ENCODE assay signal across 12 cellular contexts in the genomic region with DNA sequence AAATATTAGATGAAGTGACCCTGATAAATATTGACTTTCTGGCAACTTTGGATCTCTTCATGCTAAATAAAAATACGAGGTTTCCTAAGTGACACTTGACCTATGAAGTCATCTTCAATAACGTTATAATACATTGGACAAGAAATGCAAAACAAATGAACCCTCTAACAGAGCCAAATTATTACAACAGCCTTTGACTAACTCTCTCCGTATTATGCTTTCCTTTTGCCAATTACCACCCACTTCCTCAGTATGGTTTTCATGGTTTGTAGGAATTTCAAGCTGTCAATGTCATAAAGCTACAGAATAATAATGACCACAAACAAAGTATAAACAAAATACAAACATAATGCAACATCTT.
DNase-seq lines count a peak whose midpoint lies in the region; ATAC-seq, FAIRE-seq and TF ChIP-seq lines count a peak whose summit lies in the region.
"Had no signal": no experiment of that assay in that cellular context is flagged by ENCODE, and none has a peak within 500 bp of the region (broad histone marks: within the 10 kb centered on the region; RNA-seq: fewer than 3 reads in every experiment).

No MANE protein-coding gene starts in this region.

- no peak overlapping the region for H3K4ac ChIP-seq in IMR-90 (ENCODE audit: low read depth, low read length)

- no peak overlapping the region for H2AK5ac ChIP-seq in IMR-90 (ENCODE audit: low read depth, low read length)

- H3K9ac ChIP-seq in IMR-90 (ENCODE audit: low read depth, low read length): no peak overlapping the region

- H3K23ac ChIP-seq in IMR-90 (ENCODE audit: low read depth, low read length): no peak overlapping the region

- peak overlapping the region; percentile 36; the same call in 1 of the 2 replicates for H3K4me2 ChIP-seq in IMR-90 (ENCODE audit: low read depth, low read length)

- no peak overlapping the region; the same call in 1 of the 2 replicates for H4K5ac ChIP-seq in IMR-90 (ENCODE audit: low read depth, low read length)

- no peak overlapping the region for H3K14ac ChIP-seq in IMR-90 (replicated peaks; ENCODE audit: low read depth, low read length)

- H3K27me3 ChIP-seq in IMR-90 (ENCODE audit: control insufficient read depth, insufficient read depth, low read length) (no peaks in the 10 kb centered on the region), gastrocnemius medialis (no peaks in the 10 kb centered on the region)

- H3K9me3 ChIP-seq in IMR-90 (ENCODE audit: control insufficient read depth, insufficient read depth, low read length) (no peaks in the 10 kb centered on the region; the same call in 1 of the 2 replicates), gastrocnemius medialis (no peaks in the 10 kb centered on the region)

- no peak overlapping the region for H2BK120ac ChIP-seq in IMR-90 (ENCODE audit: low read depth, low read length)

- FAIRE-seq in endometrium (lab: Jason Lieb, UNC): peak; percentile 68

- BruUV-seq in IMR-90 (replicated peaks; lab: Mats Ljungman, UMichigan): no TSS peak

- TF ChIP-seq RAD21 in IMR-90 (IDR thresholded peaks at IDR 0.05; ENCODE audit: low read length): no peak

- peaks cover 5% of the 10 kb centered on the region; the same call in 1 of the 2 replicates for H3K9me1 ChIP-seq in IMR-90 (ENCODE audit: insufficient read depth, low read length)

- TF ChIP-seq CTCF in IMR-90 (conservative IDR thresholded peaks at IDR 0.05; ENCODE audit: low read depth, low read length) (no peak), gastrocnemius medialis (IDR thresholded peaks at IDR 0.05 in 4 of 5, conservative IDR thresholded peaks at IDR 0.05 in 1 of 5) (no peak)

- peaks cover 5% of the 10 kb centered on the region for H3K4me1 ChIP-seq in IMR-90 (ENCODE audit: control insufficient read depth, insufficient read depth, low read length)
- H3K4me1 ChIP-seq in gastrocnemius medialis: no peaks in the 10 kb centered on the region

- no peak overlapping the region for H3K18ac ChIP-seq in IMR-90 (ENCODE audit: low read depth, low read length)

- H4K91ac ChIP-seq in IMR-90 (ENCODE audit: insufficient read depth, low read depth, low read length): no peak overlapping the region

- H4K8ac ChIP-seq in IMR-90 (ENCODE audit: low read depth in 2 of 2, low read length in 2 of 2): no peak overlapping the region

- dilution Hi-C loops in IMR-90 (cut with HindIII; ENCODE audit: low sequenced_read_pairs, unreplicated experiment): no loop called here

- CTCF ChIA-PET in IMR-90 (lab: Yijun Ruan, JAX): no interaction called here

- in situ Hi-C loops in IMR-90 (cut with MboI; ENCODE audit: low sequenced_read_pairs) (no loop called here), gastrocnemius medialis (cut with MboI; ENCODE audit: low sequenced_read_pairs in 4 of 4) (no loop called here)

- WGBS in IMR-90 (ENCODE audit: extremely low coverage in 2 of 2, insufficient read length in 1 of 2), 2 experiments: no CpG with 5 or more reads among the region's 3 CpGs

- no peak overlapping the region for H2BK15ac ChIP-seq in IMR-90 (ENCODE audit: low read depth, low read length)

- POLR2A ChIA-PET in IMR-90 (lab: Charles Lee; ENCODE audit: unreplicated experiment): no interaction called here

- H3K79me1 ChIP-seq in IMR-90 (ENCODE audit: low read depth in 1 of 2, low read length in 2 of 2): no peaks in the 10 kb centered on the region

- DNase-seq in IMR-90 (peak; percentile 65), gastrocnemius medialis (no peak), left colon (no peak), OCI-M2 (lab: John Stamatoyannopoulos, UW; ENCODE audit: unreplicated experiment) (no peak)
- no peak for DNase-seq in effector CD8-positive, alpha-beta T cell (lab: John Stamatoyannopoulos, UW)
- DNase-seq: activated naive CD8-positive, alpha-beta T cell treated with anti-CD3 and anti-CD28 coated beads, Interleukin-2, amount 10 ng/mL, durations not matched to agents 7 days and 5 days; DMS79 treated with DMSO at 0.1 percent for 48 hours; stimulated activated naive CD4-positive, alpha-beta T cell had no signal

- H2BK5ac ChIP-seq in IMR-90 (ENCODE audit: low read depth, low read length, poor library complexity, severe bottlenecking): peak overlapping the region; percentile 51

- TF ChIP-seq POLR2A in IMR-90 (IDR thresholded peaks at IDR 0.05; ENCODE audit: low read depth, low read length) (no peak), gastrocnemius medialis (IDR thresholded peaks at IDR 0.05) (no peak)

- H3K36me3 ChIP-seq in IMR-90 (ENCODE audit: control insufficient read depth, insufficient read depth, low read length) (no peaks in the 10 kb centered on the region), gastrocnemius medialis (no peaks in the 10 kb centered on the region)

- H2BK20ac ChIP-seq in IMR-90 (ENCODE audit: low read depth, low read length): no peak overlapping the region

- H3K56ac ChIP-seq in IMR-90 (ENCODE audit: extremely low read depth, insufficient read depth, low read length): no peak overlapping the region

- intact Hi-C loops in IMR-90 (cut with micrococcal nuclease) (no loop called here), gastrocnemius medialis (cut with DNase I; ENCODE audit: low total_unique reads) (no loop called here), left colon (cut with DNase I, micrococcal nuclease) (no loop called here)

- H4K20me1 ChIP-seq in IMR-90 (ENCODE audit: insufficient read depth, low read length): no peaks in the 10 kb centered on the region

- H2AK9ac ChIP-seq in IMR-90 (replicated peaks; ENCODE audit: low read depth, low read length, poor library complexity): no peak overlapping the region

- no peak overlapping the region for H3K27ac ChIP-seq in IMR-90 (ENCODE audit: insufficient read depth, low read length)
- H3K27ac ChIP-seq in gastrocnemius medialis: peak overlapping the region in 3 of 4 donors; percentile 7 to 58 (median 57)
- H3K27ac ChIP-seq: VCaP had no signal

- peak; percentile 11 for ATAC-seq in GM18517 (IDR thresholded peaks at IDR 0.05; ENCODE audit: unreplicated experiment)
- peak; percentile 35; the same call in 1 of the 2 replicates for ATAC-seq in IMR-90 (ENCODE audit: low read depth)
- ATAC-seq in gastrocnemius medialis: no peak
- no peak for ATAC-seq in left colon
- ATAC-seq in GM21390 (IDR thresholded peaks at IDR 0.05; ENCODE audit: unreplicated experiment): no peak

- no peak overlapping the region for H2AFZ ChIP-seq in IMR-90 (replicated peaks; ENCODE audit: low read length, poor library complexity)

- no peak overlapping the region for H3K4me3 ChIP-seq in IMR-90 (ENCODE audit: insufficient read depth, low read depth, low read length)
- no peak overlapping the region for H3K4me3 ChIP-seq in gastrocnemius medialis

TF ChIP-seq in IMR-90, 13 proteins besides CTCF, POLR2A, EP300 and RAD21:
- no peak for TF ChIP-seq MAFK (IDR thresholded peaks at IDR 0.05; ENCODE audit: low read depth, low read length)
- TF ChIP-seq FOS (IDR thresholded peaks at IDR 0.05; ENCODE audit: low read depth, low read length): no peak
- no peak for TF ChIP-seq USF2 (IDR thresholded peaks at IDR 0.05; ENCODE audit: low read depth, low read length)
- no peak for TF ChIP-seq BHLHE40 (IDR thresholded peaks at IDR 0.05; ENCODE audit: low read depth, low read length)
- no peak for TF ChIP-seq NFE2L2 (IDR thresholded peaks at IDR 0.05; ENCODE audit: low read depth, low read length)
- no peak for TF ChIP-seq RCOR1 (IDR thresholded peaks at IDR 0.05; ENCODE audit: insufficient replicate concordance, low read length)
- no peak for TF ChIP-seq MXI1 (IDR thresholded peaks at IDR 0.05; ENCODE audit: borderline replicate concordance, low read depth, low read length)
- no peak for TF ChIP-seq ELK1 (IDR thresholded peaks at IDR 0.05; ENCODE audit: borderline replicate concordance, low read depth, low read length)
- no peak for TF ChIP-seq CHD1 (IDR thresholded peaks at IDR 0.05; ENCODE audit: low read depth, low read length)
- TF ChIP-seq RFX5 (IDR thresholded peaks at IDR 0.05; ENCODE audit: low read depth, low read length): no peak
- TF ChIP-seq SMC3 (IDR thresholded peaks at IDR 0.05; ENCODE audit: low read depth, low read length): no peak
- no peak for TF ChIP-seq MAZ (IDR thresholded peaks at IDR 0.05; ENCODE audit: borderline replicate concordance, low read depth, low read length)
- no peak for TF ChIP-seq CEBPB (IDR thresholded peaks at IDR 0.05; ENCODE audit: low read depth, low read length)

Comparison
In these comparisons a context has a peak if more than half of its experiments do, and no peak if none do; other contexts are left out.
1. ATAC-seq: peak in GM18517 (single experiment) and IMR-90 (single experiment); none in gastrocnemius medialis (0 of 2), left colon (single experiment) and GM21390 (single experiment).